8 cellular contexts compared by ENCODE assay signal in genomic region chr1:19704247-19705113, GRCh38. TPM values are rescaled to one million over a fixed set of nuclear protein-coding genes. Genes with fewer than 3 reads are reported as not detected.
DNase-seq lines count a peak whose midpoint lies in the region; ATAC-seq, FAIRE-seq and TF ChIP-seq lines count a peak whose summit lies in the region.

No MANE protein-coding gene starts in this region.

- H3K36me3 ChIP-seq in kidney (ENCODE audit: control insufficient read depth in 1 of 2, insufficient read depth in 2 of 2, low read length in 2 of 2), result peaks cover 4 to 7% of the 10 kb centered on the region in 2 donors

- TF ChIP-seq CTCF in activated B cell treated with CpG ODN at 0.5 μM for 24 hours (IDR thresholded peaks at IDR 0.05) (no peak), kidney (IDR thresholded peaks at IDR 0.05; ENCODE audit: borderline replicate concordance, extremely low read depth, insufficient read depth) (peak; percentile 86)

- H3K4me1 Mint-ChIP-seq in activated B cell treated with CpG ODN at 0.5 μM for 24 hours, result peaks cover 2% of the 10 kb centered on the region

- H3K9me3 ChIP-seq in kidney (ENCODE audit: control insufficient read depth in 1 of 2, low read length in 2 of 2), result no peaks in the 10 kb centered on the region

- no peak overlapping the region for H3K4me3 Mint-ChIP-seq in activated B cell treated with CpG ODN at 0.5 μM for 24 hours

- H3K4me1 ChIP-seq in kidney (ENCODE audit: control insufficient read depth in 1 of 2, insufficient read depth in 1 of 2, low read depth in 1 of 2, low read length in 2 of 2), result peaks cover 0 to 6% of the 10 kb centered on the region in 2 donors

- POLR2A ChIA-PET in activated B cell treated with CpG ODN at 0.5 μM for 24 hours (lab: Charles Lee), result no interaction called here

- H3K27ac Mint-ChIP-seq in activated B cell treated with CpG ODN at 0.5 μM for 24 hours, result no peak overlapping the region

- no peak for FAIRE-seq in kidney (lab: Jason Lieb, UNC)

- H3K9ac ChIP-seq in kidney (ENCODE audit: low read length in 2 of 2), result no peak overlapping the region

- peaks cover 28% of the 10 kb centered on the region for H3K36me3 Mint-ChIP-seq in activated B cell treated with CpG ODN at 0.5 μM for 24 hours (ENCODE audit: low read depth)

- H3K27me3 Mint-ChIP-seq in activated B cell treated with CpG ODN at 0.5 μM for 24 hours, result no peaks in the 10 kb centered on the region

- no peak overlapping the region for H3K4me3 ChIP-seq in kidney (ENCODE audit: low read length in 2 of 2)

- DNase-seq in NCI-H748 (lab: John Stamatoyannopoulos, UW; ENCODE audit: unreplicated experiment) (peak; percentile 54), NCI-H748 treated with DMSO at 0.1 percent for 48 hours (lab: John Stamatoyannopoulos, UW) (no peak), NCI-H1092 treated with DMSO at 0.1 percent for 48 hours (lab: John Stamatoyannopoulos, UW) (peak; percentile 55), activated B cell treated with CpG ODN at 0.5 μM for 24 hours (peak; percentile 34), cerebellar cortex (ENCODE audit: low spot score) (peak; percentile 77), kidney (peak; percentile 88)
- peak; percentile 49 to 57 for DNase-seq in stimulated activated CD4-positive, alpha-beta T cell treated with anti-CD3 and anti-CD28 coated beads, Interleukin-1b, Interleukin-23, amount 100 ng/mL, for 4 hours (ENCODE audit: low read depth in 2 of 2)

- intact Hi-C loops in activated B cell treated with CpG ODN at 0.5 μM for 24 hours (cut with micrococcal nuclease), result loop anchor here (1.0 kb wide), 1 partner anchor 42 kb away; no protein-coding TSS in a partner anchor
- intact Hi-C loops in kidney (cut with DNase I), result no loop called here

- H3K27ac ChIP-seq in kidney (ENCODE audit: low read depth in 2 of 2, low read length in 2 of 2), result no peak overlapping the region

- ATAC-seq in activated B cell treated with CpG ODN at 0.5 μM for 24 hours (ENCODE audit: low read depth) (peak; percentile 61), HG03432 (IDR thresholded peaks at IDR 0.05; ENCODE audit: unreplicated experiment) (no peak)

- H3K9me3 Mint-ChIP-seq in activated B cell treated with CpG ODN at 0.5 μM for 24 hours, result no peaks in the 10 kb centered on the region

- CTCF ChIA-PET in activated B cell treated with CpG ODN at 0.5 μM for 24 hours (lab: Charles Lee), result interaction anchor here (0.6 to 5.0 kb wide), 11 partner anchors 9 to 313 kb away, joined by 3 to 49 read pairs (median 3); no protein-coding TSS in a partner anchor

RNA-seq across cellular contexts. Expression of gene HTR6, which starts 39.8 kb away (rescaled TPM):
- total RNA-seq in activated B cell treated with CpG ODN at 0.5 μM for 24 hours, result not detected in 2 replicates
- total RNA-seq in kidney, result not detected
- polyA plus RNA-seq in kidney (ENCODE audit: insufficient read depth, low read depth, low replicate concordance), result not detected
